In the genomic region with DNA sequence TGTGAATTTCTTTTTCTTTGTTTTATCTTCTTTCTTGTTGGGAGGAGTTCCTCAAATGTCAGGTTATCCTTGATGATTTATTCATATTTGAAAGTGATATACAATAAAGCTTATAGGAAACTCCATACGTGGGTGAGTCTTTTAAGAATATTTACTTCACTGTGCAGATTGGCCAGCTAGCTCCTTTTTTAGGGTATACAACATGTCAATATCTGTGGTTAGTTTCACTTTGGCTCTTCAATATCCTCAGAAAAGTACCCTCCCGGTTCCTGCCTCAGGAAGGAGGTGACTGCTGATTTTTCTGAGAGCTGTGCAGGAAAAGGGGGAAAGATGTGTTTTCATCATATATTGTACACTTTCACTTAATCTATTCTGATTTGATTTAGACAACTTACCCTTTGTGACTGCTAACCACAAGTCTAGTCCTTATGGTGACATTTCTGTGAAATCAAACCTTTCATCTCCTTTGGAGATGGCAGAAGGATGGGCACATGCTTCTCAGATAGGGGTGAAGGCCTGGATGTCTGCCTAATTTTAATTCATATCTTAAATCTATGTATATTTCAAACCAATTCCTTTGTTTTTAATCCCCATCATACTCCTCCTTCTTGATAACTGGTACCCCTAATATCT, we compare ENCODE assay signal across 30 cellular contexts.
"Had no signal": no experiment of that assay in that cellular context is flagged by ENCODE, and none has a peak within 500 bp of the region (broad histone marks: within the 10 kb centered on the region; RNA-seq: fewer than 3 reads in every experiment).

No MANE protein-coding gene starts in this region.

- H3K9me3 Mint-ChIP-seq: activated T-cell treated with anti-CD3 and anti-CD28 coated beads, Interleukin-2, amount 50 U/mL, for 24 hours had no signal

- H3K4me1 Mint-ChIP-seq: brain, WTC11 had no signal

- H3K9me3 ChIP-seq: colonic mucosa, gastrocnemius medialis had no signal

- H3K27me3 ChIP-seq: ascending aorta, breast epithelium, cardiac muscle cell, colonic mucosa, esophagus squamous epithelium, foreskin keratinocyte, gastrocnemius medialis, heart left ventricle had no signal

- H3K4me1 ChIP-seq: ascending aorta, breast epithelium, colonic mucosa, esophagus squamous epithelium, foreskin keratinocyte, gastrocnemius medialis, heart left ventricle had no signal

- H3K36me3 Mint-ChIP-seq: activated naive CD4-positive, alpha-beta T cell treated with anti-CD3 and anti-CD28 coated beads, Interleukin-2, amount 10 ng/mL, durations not matched to agents 7 days and 5 days; activated naive CD8-positive, alpha-beta T cell treated with anti-CD3 and anti-CD28 coated beads, Interleukin-2, amount 10 ng/mL, durations not matched to agents 7 days and 5 days; brain had no signal

- H3K27ac Mint-ChIP-seq: activated CD4-positive, alpha-beta memory T cell treated with anti-CD3 and anti-CD28 coated beads, Interleukin-2, amount 10 ng/mL, durations not matched to agents 7 days and 5 days; activated CD4-positive, alpha-beta T cell treated with anti-CD3 and anti-CD28 coated beads, Interleukin-2, amount 10 ng/mL, durations not matched to agents 7 days and 5 days; activated naive CD4-positive, alpha-beta T cell treated with anti-CD3 and anti-CD28 coated beads, Interleukin-2, amount 10 ng/mL, durations not matched to agents 7 days and 5 days; activated naive CD4-positive, alpha-beta T cell treated with anti-CD3 and anti-CD28 coated beads, Interleukin-2, amount 50 U/mL, for 72 hours; activated naive CD8-positive, alpha-beta T cell treated with anti-CD3 and anti-CD28 coated beads, Interleukin-2, amount 10 ng/mL, durations not matched to agents 7 days and 5 days; activated T-cell treated with anti-CD3 and anti-CD28 coated beads, Interleukin-2, amount 50 U/mL, for 24 hours; brain; WTC11 had no signal

- H3K36me3 ChIP-seq: ascending aorta, breast epithelium, cardiac muscle cell, colonic mucosa, esophagus squamous epithelium, gastrocnemius medialis, heart left ventricle had no signal

- DNase-seq: activated CD4-positive, alpha-beta memory T cell treated with anti-CD3 and anti-CD28 coated beads, Interleukin-2, amount 10 ng/mL, durations not matched to agents 7 days and 5 days; activated CD4-positive, alpha-beta T cell treated with anti-CD3 and anti-CD28 coated beads for 1 hour; activated CD4-positive, alpha-beta T cell treated with anti-CD3 and anti-CD28 coated beads for 4 hours; activated CD4-positive, alpha-beta T cell treated with anti-CD3 and anti-CD28 coated beads, Interleukin-2, amount 10 ng/mL, durations not matched to agents 7 days and 5 days; activated CD4-positive, alpha-beta T cell treated with anti-CD3 and anti-CD28 coated beads, Interleukin-2, amount 50 U/mL, for 4 hours; activated CD8-positive, alpha-beta memory T cell treated with anti-CD3 and anti-CD28 coated beads, Interleukin-2, amount 50 U/mL, for 48 hours; activated gamma-delta T cell; activated naive CD4-positive, alpha-beta T cell; activated naive CD4-positive, alpha-beta T cell treated with anti-CD3 and anti-CD28 coated beads, Interleukin-2, amount 10 ng/mL, durations not matched to agents 7 days and 5 days; activated naive CD8-positive, alpha-beta T cell treated with anti-CD3 and anti-CD28 coated beads, Interleukin-2, amount 10 ng/mL, durations not matched to agents 7 days and 5 days; activated T-cell treated with anti-CD3 and anti-CD28 coated beads for 4 hours; activated T-cell treated with anti-CD3 and anti-CD28 coated beads, Interleukin-2, amount 50 U/mL, for 24 hours; central memory CD4-positive, alpha-beta T cell; cerebellar nuclear complex; colonic mucosa; effector CD8-positive, alpha-beta T cell; esophagus squamous epithelium; foreskin keratinocyte; gastrocnemius medialis; glutamatergic neuron; heart left ventricle; T-helper 2 cell had no signal

- H3K27me3 Mint-ChIP-seq: activated CD4-positive, alpha-beta memory T cell treated with anti-CD3 and anti-CD28 coated beads, Interleukin-2, amount 10 ng/mL, durations not matched to agents 7 days and 5 days; activated naive CD8-positive, alpha-beta T cell treated with anti-CD3 and anti-CD28 coated beads, Interleukin-2, amount 10 ng/mL, durations not matched to agents 7 days and 5 days; activated T-cell treated with anti-CD3 and anti-CD28 coated beads, Interleukin-2, amount 50 U/mL, for 24 hours had no signal

- H3K4me3 ChIP-seq: ascending aorta, breast epithelium, cardiac muscle cell, colonic mucosa, esophagus squamous epithelium, gastrocnemius medialis, heart left ventricle had no signal

- H3K27ac ChIP-seq: ascending aorta, breast epithelium, cardiac muscle cell, colonic mucosa, epithelial cell of prostate, esophagus squamous epithelium, foreskin keratinocyte, gastrocnemius medialis, heart left ventricle, VCaP had no signal

- H3K4me3 Mint-ChIP-seq: activated CD4-positive, alpha-beta memory T cell treated with anti-CD3 and anti-CD28 coated beads, Interleukin-2, amount 10 ng/mL, durations not matched to agents 7 days and 5 days; activated CD4-positive, alpha-beta T cell treated with anti-CD3 and anti-CD28 coated beads, Interleukin-2, amount 10 ng/mL, durations not matched to agents 7 days and 5 days; activated naive CD4-positive, alpha-beta T cell treated with anti-CD3 and anti-CD28 coated beads, Interleukin-2, amount 10 ng/mL, durations not matched to agents 7 days and 5 days; activated naive CD8-positive, alpha-beta T cell treated with anti-CD3 and anti-CD28 coated beads, Interleukin-2, amount 10 ng/mL, durations not matched to agents 7 days and 5 days; activated T-cell treated with anti-CD3 and anti-CD28 coated beads, Interleukin-2, amount 50 U/mL, for 24 hours; brain; WTC11 had no signal
